In the genomic region with DNA sequence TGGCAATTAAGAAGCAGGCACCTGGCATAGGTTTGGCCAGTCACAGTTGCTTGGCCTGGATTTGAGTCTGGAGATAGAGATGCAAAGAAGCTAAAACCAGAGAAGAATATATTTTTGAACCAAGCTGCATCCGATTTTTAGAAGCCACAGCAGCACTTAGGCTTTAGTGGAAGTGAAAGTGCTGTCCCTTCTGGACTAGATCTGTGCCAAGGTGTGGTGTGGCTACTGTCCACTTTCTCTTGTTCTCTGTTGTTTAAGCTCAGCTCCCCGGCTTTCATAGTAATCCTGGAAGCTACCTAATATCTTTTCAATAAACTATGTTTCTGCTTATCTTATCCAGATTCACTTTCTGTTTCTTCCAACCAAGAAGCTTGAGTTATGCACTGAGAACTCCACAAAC, we compare ENCODE assay signal across 12 cellular contexts.
DNase-seq lines count a peak whose midpoint lies in the region; ATAC-seq, FAIRE-seq and TF ChIP-seq lines count a peak whose summit lies in the region.
"Had no signal": no experiment of that assay in that cellular context is flagged by ENCODE, and none has a peak within 500 bp of the region (broad histone marks: within the 10 kb centered on the region; RNA-seq: fewer than 3 reads in every experiment).

No MANE protein-coding gene starts in this region.

- TF ChIP-seq CTCF in astrocyte (IDR thresholded peaks at IDR 0.05; ENCODE audit: insufficient read depth, low read depth, low read length), result no peak

- no peaks in the 10 kb centered on the region for H3K27me3 Mint-ChIP-seq in astrocyte (ENCODE audit: low read depth, unreplicated experiment)

- H3K27ac ChIP-seq in astrocyte (ENCODE audit: low read depth, low read length), result no peak overlapping the region

- no peaks in the 10 kb centered on the region for H3K36me3 Mint-ChIP-seq in astrocyte (ENCODE audit: low read depth, unreplicated experiment)

- H3K79me2 ChIP-seq in astrocyte (ENCODE audit: insufficient read depth, low read length), result no peaks in the 10 kb centered on the region

- H3K27me3 ChIP-seq in astrocyte (ENCODE audit: insufficient read depth, low read length) (peaks cover 38% of the 10 kb centered on the region), skeletal muscle satellite cell (ENCODE audit: control insufficient read depth, insufficient read depth, low read length) (no peaks in the 10 kb centered on the region)

- peaks cover 4% of the 10 kb centered on the region for H3K9me3 Mint-ChIP-seq in astrocyte (ENCODE audit: unreplicated experiment)
- H3K9me3 Mint-ChIP-seq: GM23338 had no signal

- H3K4me1 ChIP-seq in astrocyte (ENCODE audit: insufficient read depth, low read length) (peaks cover 7% of the 10 kb centered on the region), skeletal muscle satellite cell (ENCODE audit: control insufficient read depth, insufficient read depth, low read length) (peaks cover 16% of the 10 kb centered on the region)

- H4K20me1 ChIP-seq in astrocyte (ENCODE audit: insufficient read depth, low read length), result no peaks in the 10 kb centered on the region

- H3K9ac ChIP-seq in astrocyte (ENCODE audit: low read length) (peak overlapping the region; percentile 2), skeletal muscle satellite cell (ENCODE audit: low read depth, low read length) (peak overlapping the region; percentile 27)

- H3K4me2 ChIP-seq in astrocyte (ENCODE audit: low read length) (peak overlapping the region; percentile 75), skeletal muscle satellite cell (ENCODE audit: low read length) (peak overlapping the region; percentile 72)
- H3K4me2 ChIP-seq: GM23338 had no signal

- peaks cover 41% of the 10 kb centered on the region for H3K4me1 Mint-ChIP-seq in astrocyte (ENCODE audit: low read depth, unreplicated experiment)
- H3K4me1 Mint-ChIP-seq: GM23338 had no signal

- no peaks in the 10 kb centered on the region for H3K36me3 ChIP-seq in astrocyte (ENCODE audit: insufficient read depth, low read length)
- no peaks in the 10 kb centered on the region for H3K36me3 ChIP-seq in skeletal muscle satellite cell (ENCODE audit: insufficient read depth, low read length)

- H3K4me3 ChIP-seq in astrocyte (ENCODE audit: insufficient read depth, low read depth, low read length) (peak overlapping the region; percentile 38), skeletal muscle satellite cell (ENCODE audit: low read length) (peak overlapping the region; percentile 26)
- H3K4me3 ChIP-seq: GM23338 had no signal

- DNase-seq in astrocyte (ENCODE audit: low read depth) (no peak), DMS53 treated with DMSO at 0.1 percent for 48 hours (lab: John Stamatoyannopoulos, UW; ENCODE audit: unreplicated experiment) (no peak), NCI-H526 (lab: John Stamatoyannopoulos, UW) (no peak)
- DNase-seq: activated T-cell treated with anti-CD3 and anti-CD28 coated beads for 4 hours, NCI-H2107 had no signal

- no peak overlapping the region for H3K27ac Mint-ChIP-seq in astrocyte (ENCODE audit: unreplicated experiment)
- H3K27ac Mint-ChIP-seq: GM23338 had no signal

- H3K9me3 ChIP-seq in astrocyte (ENCODE audit: insufficient read depth, low read depth, low read length), result no peaks in the 10 kb centered on the region
- H3K9me3 ChIP-seq in skeletal muscle satellite cell (replicated peaks; ENCODE audit: low read length), result no peaks in the 10 kb centered on the region

- ATAC-seq in GM19452 (IDR thresholded peaks at IDR 0.05; ENCODE audit: unreplicated experiment), result peak; percentile 39
- peak; percentile 48 for ATAC-seq in HG03354 (IDR thresholded peaks at IDR 0.05; ENCODE audit: poor library complexity, severe bottlenecking, unreplicated experiment)
- no peak for ATAC-seq in HG02938 (IDR thresholded peaks at IDR 0.05; ENCODE audit: unreplicated experiment)
- ATAC-seq: GM23338, SK-N-SH treated with all-trans-retinoic acid at 6 μM for 48 hours had no signal

- H2AFZ ChIP-seq in astrocyte (ENCODE audit: low read depth, low read length), result no peak overlapping the region
- H2AFZ ChIP-seq: GM23338 had no signal

- FAIRE-seq in astrocyte (lab: Jason Lieb, UNC), result no peak
- FAIRE-seq: HTR-8/SVneo had no signal

- H3K4me3 Mint-ChIP-seq in astrocyte (ENCODE audit: unreplicated experiment), result peak overlapping the region; percentile 28
- H3K4me3 Mint-ChIP-seq: GM23338 had no signal
